Comparison of ENCODE assay signal across 7 cellular contexts in the genomic region with DNA sequence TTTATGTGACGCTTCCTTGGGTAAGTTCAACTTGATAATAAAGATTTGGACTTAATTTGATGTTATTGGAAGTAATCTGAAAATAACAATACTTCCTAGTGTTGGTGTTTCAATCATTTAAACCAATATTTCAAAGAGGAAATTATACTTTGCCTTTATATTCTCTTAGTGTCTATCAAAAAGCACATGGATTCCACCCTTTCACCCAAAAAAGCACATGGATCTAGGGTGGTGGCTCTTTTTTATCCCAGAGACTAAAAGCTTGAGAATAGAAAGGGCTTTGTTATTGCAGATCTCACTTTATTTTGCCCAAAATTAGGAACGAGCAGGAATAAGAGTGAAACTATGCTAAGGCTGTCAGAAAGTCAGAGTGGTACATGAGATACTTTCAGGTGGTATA.
"Had no signal": no experiment of that assay in that cellular context is flagged by ENCODE, and none has a peak within 500 bp of the region (broad histone marks: within the 10 kb centered on the region; RNA-seq: fewer than 3 reads in every experiment).

No MANE protein-coding gene starts in this region.

- H3K4me2 ChIP-seq: KMS-11 had no signal

- FAIRE-seq: HTR-8/SVneo, K562 had no signal

- DNase-seq: IMR-90, KBM-7, KG1 had no signal

- H3K4me3 ChIP-seq: K562 had no signal

- H3K27ac ChIP-seq: HL-60, KMS-11 had no signal

- ATAC-seq: K562 had no signal

- H3K9ac ChIP-seq: KMS-11 had no signal
